ENCODE assay signal across 8 cellular contexts in the genomic region with DNA sequence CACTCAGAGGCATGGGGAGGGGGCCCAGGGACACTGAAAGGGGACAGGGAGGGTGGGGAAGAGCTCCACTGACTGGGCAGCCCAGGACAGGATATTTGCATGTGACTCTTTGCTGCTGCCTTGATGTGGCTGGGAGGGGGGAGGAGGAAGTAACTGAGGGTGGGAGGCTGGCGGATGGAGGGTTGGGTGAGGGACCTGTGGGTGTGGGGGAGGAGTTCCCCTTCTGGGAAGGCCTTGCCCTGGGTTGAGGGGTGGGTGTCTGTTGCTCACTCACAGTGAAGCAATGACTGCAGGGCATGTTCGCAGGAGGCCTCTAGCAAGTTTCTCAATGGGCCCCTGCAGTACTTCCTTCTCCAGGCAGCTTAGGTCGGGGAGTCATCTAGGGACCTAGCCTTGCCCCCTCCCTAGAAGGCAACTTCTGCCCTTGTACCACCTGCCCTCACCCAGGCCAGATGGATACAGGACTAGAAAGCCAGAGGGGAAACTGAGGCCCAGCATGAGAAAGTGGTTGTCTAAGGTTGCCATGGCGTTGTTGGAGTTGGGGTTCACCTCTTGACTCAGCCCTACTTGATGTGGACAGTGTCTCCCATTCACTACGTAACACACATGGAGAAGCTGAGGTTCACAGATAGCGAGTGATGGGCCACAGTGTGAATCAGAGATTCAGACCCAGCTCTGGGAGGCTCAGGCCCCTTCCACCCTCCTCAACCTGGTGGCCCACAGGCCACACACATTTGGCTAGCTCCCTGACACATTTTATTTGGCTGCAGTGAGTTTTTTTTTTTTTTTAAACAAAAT. TPM values are rescaled to one million over a fixed set of nuclear protein-coding genes. Genes with fewer than 3 reads are reported as not detected.
A peak's percentile ranks its signal among the peaks of the same experiment; 100 is the strongest.
DNase-seq lines count a peak whose midpoint lies in the region; ATAC-seq and TF ChIP-seq lines count a peak whose summit lies in the region.

No MANE protein-coding gene starts in this region.

- H3K4me3 Mint-ChIP-seq in naive thymus-derived CD8-positive, alpha-beta T cell: peak overlapping the region; percentile 82 to 97 (median 92)

- WGBS in suprapubic skin: 65% methylated on average over 2 of the region's 6 CpGs

- peaks cover 30 to 37% of the 10 kb centered on the region in 2 donors for H3K36me3 Mint-ChIP-seq in activated naive CD4-positive, alpha-beta T cell treated with anti-CD3 and anti-CD28 coated beads, Interleukin-2, amount 50 U/mL, for 72 hours
- peaks cover 0 to 37% (median 12%) of the 10 kb centered on the region in 3 donors for H3K36me3 Mint-ChIP-seq in naive thymus-derived CD8-positive, alpha-beta T cell

- ATAC-seq in activated naive CD4-positive, alpha-beta T cell treated with anti-CD3 and anti-CD28 coated beads, Interleukin-2, amount 50 U/mL, for 72 hours: peak; percentile 48 to 50
- peak; percentile 16 to 17 for ATAC-seq in naive thymus-derived CD8-positive, alpha-beta T cell

- peaks cover 28% of the 10 kb centered on the region for H3K36me3 ChIP-seq in suprapubic skin

- TF ChIP-seq CTCF in suprapubic skin (IDR thresholded peaks at IDR 0.05): no peak

- no peak for TF ChIP-seq EP300 in suprapubic skin (IDR thresholded peaks at IDR 0.05)

- POLR2A ChIA-PET in naive thymus-derived CD8-positive, alpha-beta T cell (lab: Charles Lee): interaction anchor here (0.9 to 34.6 kb wide), 10 partner anchors 14 to 296 kb away, joined by 3 to 1530 read pairs (median 6); partner anchors contain the start of genes F12, NSD1, PDLIM7 and PRR7

- peak overlapping the region; percentile 71; the same call in 1 of the 2 replicates for H3K4me3 ChIP-seq in GM08714 (ENCODE audit: low read length)
- H3K4me3 ChIP-seq in suprapubic skin: no peak overlapping the region

- H3K27me3 Mint-ChIP-seq in naive thymus-derived CD8-positive, alpha-beta T cell: no peaks in the 10 kb centered on the region

- peaks cover 30 to 82% (median 75%) of the 10 kb centered on the region in 4 donors for H3K4me1 Mint-ChIP-seq in naive thymus-derived CD8-positive, alpha-beta T cell

- TF ChIP-seq POLR2A in suprapubic skin (IDR thresholded peaks at IDR 0.05): no peak

- peaks cover 83% of the 10 kb centered on the region for H3K4me1 ChIP-seq in suprapubic skin

- peak overlapping the region; percentile 16 for H3K27ac ChIP-seq in suprapubic skin

- H3K9me3 Mint-ChIP-seq in activated naive CD4-positive, alpha-beta T cell treated with anti-CD3 and anti-CD28 coated beads, Interleukin-2, amount 50 U/mL, for 72 hours: no peaks in the 10 kb centered on the region
- no peaks in the 10 kb centered on the region for H3K9me3 Mint-ChIP-seq in naive thymus-derived CD8-positive, alpha-beta T cell

- H3K27me3 ChIP-seq in suprapubic skin: no peaks in the 10 kb centered on the region

- no peaks in the 10 kb centered on the region for H3K9me3 ChIP-seq in suprapubic skin

- H3K27ac Mint-ChIP-seq in activated naive CD4-positive, alpha-beta T cell treated with anti-CD3 and anti-CD28 coated beads, Interleukin-2, amount 50 U/mL, for 72 hours: peak overlapping the region; percentile 85 to 96
- peak overlapping the region; percentile 90 to 97 (median 94) for H3K27ac Mint-ChIP-seq in naive thymus-derived CD8-positive, alpha-beta T cell

- DNase-seq in T follicular helper cell (ENCODE audit: low read depth) (peak; percentile 72), suprapubic skin (ENCODE audit: low spot score in 2 of 2) (peak in 1 of 2 donors; percentile 83), RKO (ENCODE audit: low spot score) (no peak), HPDE6-E6E7 (ENCODE audit: extremely low spot score) (no peak), NCI-H510A treated with DMSO at 0.1 percent for 48 hours (lab: John Stamatoyannopoulos, UW) (no peak)
- peak; percentile 77 to 93 for DNase-seq in activated naive CD4-positive, alpha-beta T cell treated with anti-CD3 and anti-CD28 coated beads, Interleukin-2, amount 50 U/mL, for 72 hours (ENCODE audit: low spot score in 2 of 2)
- peak; percentile 56 to 91 (median 78) for DNase-seq in naive thymus-derived CD8-positive, alpha-beta T cell

RNA-seq across cellular contexts. Expression of gene GRK6, which starts 3.0 kb away (rescaled TPM):
- 100 to 1,000 TPM; 104 to 125 TPM for total RNA-seq in activated naive CD4-positive, alpha-beta T cell treated with anti-CD3 and anti-CD28 coated beads, Interleukin-2, amount 50 U/mL, for 72 hours
- total RNA-seq in naive thymus-derived CD8-positive, alpha-beta T cell: 100 to 1,000 TPM; 176 to 181 TPM
- 100 to 1,000 TPM in 2 of 3 donors, 10 to 100 TPM in 1; 83.1 to 204 (median 104) TPM for polyA plus RNA-seq in naive thymus-derived CD8-positive, alpha-beta T cell
- 10 to 100 TPM; 29.1 to 62.2 (median 37.1) TPM for total RNA-seq in suprapubic skin

RNA-seq across cellular contexts. Expression of gene PRR7, which starts 17.2 kb away (rescaled TPM):
- 10 to 100 TPM in 1 of 2 donors, 1 to 10 TPM in 1; 4.1 to 11.4 TPM for total RNA-seq in activated naive CD4-positive, alpha-beta T cell treated with anti-CD3 and anti-CD28 coated beads, Interleukin-2, amount 50 U/mL, for 72 hours
- total RNA-seq in naive thymus-derived CD8-positive, alpha-beta T cell: 1 to 10 TPM; 7.6 to 7.7 TPM
- 10 to 100 TPM; 14.6 to 21.6 (median 20.6) TPM for polyA plus RNA-seq in naive thymus-derived CD8-positive, alpha-beta T cell
- 1 to 10 TPM; 5.7 to 9.8 (median 7.8) TPM for total RNA-seq in suprapubic skin

RNA-seq across cellular contexts. Expression of gene F12, which starts 20.1 kb away (rescaled TPM):
- total RNA-seq in activated naive CD4-positive, alpha-beta T cell treated with anti-CD3 and anti-CD28 coated beads, Interleukin-2, amount 50 U/mL, for 72 hours: 1 to 10 TPM; 2.2 to 9.8 TPM
- not detected for total RNA-seq in naive thymus-derived CD8-positive, alpha-beta T cell
- polyA plus RNA-seq in naive thymus-derived CD8-positive, alpha-beta T cell: under 1 TPM; 0.21 to 0.26 (median 0.25) TPM
- total RNA-seq in suprapubic skin: 10 to 100 TPM in 1 of 4 donors, 1 to 10 TPM in 3; 2.3 to 18.4 (median 7.1) TPM

RNA-seq across cellular contexts. Expression of gene PFN3, which starts 29.0 kb away (rescaled TPM):
- total RNA-seq in activated naive CD4-positive, alpha-beta T cell treated with anti-CD3 and anti-CD28 coated beads, Interleukin-2, amount 50 U/mL, for 72 hours: not detected
- not detected for total RNA-seq in naive thymus-derived CD8-positive, alpha-beta T cell
- polyA plus RNA-seq in naive thymus-derived CD8-positive, alpha-beta T cell: not detected
- total RNA-seq in suprapubic skin: not detected

RNA-seq across cellular contexts. Expression of gene DBN1, which starts 44.0 kb away (rescaled TPM):
- total RNA-seq in activated naive CD4-positive, alpha-beta T cell treated with anti-CD3 and anti-CD28 coated beads, Interleukin-2, amount 50 U/mL, for 72 hours: 10 to 100 TPM in 1 of 2 donors, 1 to 10 TPM in 1; 5.5 to 20.2 TPM
- total RNA-seq in naive thymus-derived CD8-positive, alpha-beta T cell: 10 to 100 TPM; 57.0 to 62.9 TPM
- polyA plus RNA-seq in naive thymus-derived CD8-positive, alpha-beta T cell: 10 to 100 TPM; 20.5 to 25.3 (median 21.8) TPM
- 10 to 100 TPM; 13.1 to 43.4 (median 25.3) TPM for total RNA-seq in suprapubic skin

Comparison
In these comparisons a context has a peak if more than half of its experiments do, and no peak if none do; other contexts are left out.
1. DNase-seq: peak in T follicular helper cell (single experiment), activated naive CD4-positive, alpha-beta T cell treated with anti-CD3 and anti-CD28 coated beads, Interleukin-2, amount 50 U/mL, for 72 hours (2 of 2) and naive thymus-derived CD8-positive, alpha-beta T cell (10 of 10); none in RKO (single experiment), HPDE6-E6E7 (single experiment) and NCI-H510A treated with DMSO at 0.1 percent for 48 hours (single experiment).